Comparison of ENCODE assay signal across 15 cellular contexts in the genomic region with DNA sequence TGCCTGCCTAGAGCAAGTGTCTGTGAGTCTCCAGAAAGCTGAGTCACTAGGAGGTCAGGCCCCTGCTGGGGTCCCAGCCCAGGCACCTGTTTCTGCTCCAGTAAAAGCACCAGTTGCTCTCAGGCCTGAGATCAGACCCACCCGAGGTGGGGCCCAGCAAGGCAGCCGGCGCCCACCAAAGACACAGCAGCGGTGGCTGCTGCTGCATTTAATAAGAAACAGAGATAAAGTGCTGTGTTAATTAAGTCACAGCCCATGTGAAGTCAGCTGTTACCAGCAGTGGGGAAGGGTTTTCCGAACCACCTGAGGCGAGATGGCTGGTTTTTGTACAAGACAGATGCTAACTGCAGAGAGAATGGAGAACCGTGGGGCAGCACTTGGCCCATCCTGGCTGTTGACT. TPM values are rescaled to one million over a fixed set of nuclear protein-coding genes. Genes with fewer than 3 reads are reported as not detected.
A peak's percentile ranks its signal among the peaks of the same experiment; 100 is the strongest.
DNase-seq lines count a peak whose midpoint lies in the region; ATAC-seq and TF ChIP-seq lines count a peak whose summit lies in the region.
"Had no signal": no experiment of that assay in that cellular context is flagged by ENCODE, and none has a peak within 500 bp of the region (broad histone marks: within the 10 kb centered on the region; RNA-seq: fewer than 3 reads in every experiment).

No MANE protein-coding gene starts in this region.

- no peak for TF ChIP-seq CTCF in suprapubic skin (IDR thresholded peaks at IDR 0.05)

- WGBS in neuronal stem cell (ENCODE audit: extremely low coverage in 2 of 2, insufficient read length in 2 of 2, insufficient replicate concordance in 1 of 2), 2 donors: no CpG with 5 or more reads among the region's 7 CpGs
- 84% methylated on average over 7 of the region's 7 CpGs for WGBS in suprapubic skin

- H3K27ac ChIP-seq in neuronal stem cell (replicated peaks; ENCODE audit: low read length) (no peak overlapping the region), suprapubic skin (no peak overlapping the region)
- H3K27ac ChIP-seq: C4-2B, HL-60 had no signal

- H3K36me3 Mint-ChIP-seq in stimulated activated naive B cell treated with anti-CD40 and anti-IgM and Interleukin-4, amounts not matched to agents 10 μg/mL and 1 μg/mL and 100 μg/mL, for 72 hours: peaks cover 59 to 68% of the 10 kb centered on the region in 2 donors

- H3K4me2 ChIP-seq in neuronal stem cell (ENCODE audit: insufficient read depth, low read length, poor library complexity, severe bottlenecking): no peak overlapping the region

- H3K36me3 ChIP-seq in neuronal stem cell (replicated peaks in 1 of 2; ENCODE audit: control insufficient read depth in 2 of 2, insufficient read depth in 2 of 2, low read length in 2 of 2) (no peaks in the 10 kb centered on the region), suprapubic skin (no peaks in the 10 kb centered on the region)

- H3K9me3 Mint-ChIP-seq in stimulated activated naive B cell treated with anti-CD40 and anti-IgM and Interleukin-4, amounts not matched to agents 10 μg/mL and 1 μg/mL and 100 μg/mL, for 72 hours: no peaks in the 10 kb centered on the region
- H3K9me3 Mint-ChIP-seq: CD4-positive, alpha-beta T cell; H9 had no signal

- no peak overlapping the region for H2BK15ac ChIP-seq in neuronal stem cell (ENCODE audit: low read length)

- peak overlapping the region; percentile 60 for H3K27ac Mint-ChIP-seq in stimulated activated naive B cell treated with anti-CD40 and anti-IgM and Interleukin-4, amounts not matched to agents 10 μg/mL and 1 μg/mL and 100 μg/mL, for 72 hours
- H3K27ac Mint-ChIP-seq: CD4-positive, alpha-beta T cell had no signal

- no peak overlapping the region for H2AK5ac ChIP-seq in neuronal stem cell (ENCODE audit: low read depth, low read length)

- H2BK120ac ChIP-seq in neuronal stem cell (ENCODE audit: low read depth, low read length): no peak overlapping the region

- H3K9me3 ChIP-seq in neuronal stem cell (replicated peaks in 1 of 2; ENCODE audit: control insufficient read depth in 2 of 2, insufficient read depth in 1 of 2, low read depth in 1 of 2, low read length in 2 of 2) (no peaks in the 10 kb centered on the region), suprapubic skin (no peaks in the 10 kb centered on the region)
- H3K9me3 ChIP-seq: Caco-2 had no signal

- H3K23ac ChIP-seq in neuronal stem cell (ENCODE audit: low read depth, low read length, poor library complexity): no peak overlapping the region

- H3K4me1 ChIP-seq in neuronal stem cell (ENCODE audit: control insufficient read depth in 2 of 2, insufficient read depth in 1 of 2, low read depth in 1 of 2, low read length in 2 of 2) (peaks cover 2 to 4% of the 10 kb centered on the region in 2 donors), suprapubic skin (no peaks in the 10 kb centered on the region)

- ATAC-seq in stimulated activated naive B cell treated with anti-CD40 and anti-IgM and Interleukin-4, amounts not matched to agents 10 μg/mL and 1 μg/mL and 100 μg/mL, for 72 hours (replicated peaks): no peak
- ATAC-seq in GM21423 (IDR thresholded peaks at IDR 0.05; ENCODE audit: unreplicated experiment): no peak

- peaks cover under 1 to 17% of the 10 kb centered on the region in 2 donors for H3K4me1 Mint-ChIP-seq in stimulated activated naive B cell treated with anti-CD40 and anti-IgM and Interleukin-4, amounts not matched to agents 10 μg/mL and 1 μg/mL and 100 μg/mL, for 72 hours
- H3K4me1 Mint-ChIP-seq: H9 had no signal

- H3K27me3 Mint-ChIP-seq in stimulated activated naive B cell treated with anti-CD40 and anti-IgM and Interleukin-4, amounts not matched to agents 10 μg/mL and 1 μg/mL and 100 μg/mL, for 72 hours: no peaks in the 10 kb centered on the region
- H3K27me3 Mint-ChIP-seq: CD4-positive, alpha-beta T cell had no signal

- peaks cover 0 to 6% (median 0%) of the 10 kb centered on the region in 3 experiments for H3K27me3 ChIP-seq in neuronal stem cell (ENCODE audit: control insufficient read depth in 3 of 3, insufficient read depth in 3 of 3, low read depth in 1 of 3, low read length in 3 of 3)
- peaks cover 4% of the 10 kb centered on the region for H3K27me3 ChIP-seq in suprapubic skin

- no peak for TF ChIP-seq POLR2A in suprapubic skin (IDR thresholded peaks at IDR 0.05)

- peak overlapping the region; percentile 41 for H3K18ac ChIP-seq in neuronal stem cell (ENCODE audit: low read length)

- no peak overlapping the region for H2BK12ac ChIP-seq in neuronal stem cell (ENCODE audit: low read length)

- DNase-seq in SK-N-DZ (ENCODE audit: low spot score) (peak; percentile 92), left kidney (ENCODE audit: low read depth, low spot score) (peak; percentile 24), neuronal stem cell (ENCODE audit: low spot score) (no peak), suprapubic skin (ENCODE audit: low spot score in 2 of 2) (no peak)
- DNase-seq in stimulated activated naive B cell treated with anti-CD40 and anti-IgM and Interleukin-4, amounts not matched to agents 10 μg/mL and 1 μg/mL and 100 μg/mL, for 72 hours: no peak
- no peak for DNase-seq in activated T-cell treated with anti-CD3 and anti-CD28 coated beads, Interleukin-2, amount 50 U/mL, for 1 hour
- DNase-seq: ACHN; Caco-2; CD4-positive, alpha-beta T cell; H9 had no signal

- H4K91ac ChIP-seq in neuronal stem cell (ENCODE audit: low read depth, low read length, poor library complexity): no peak overlapping the region

- no peak overlapping the region for H3K14ac ChIP-seq in neuronal stem cell (ENCODE audit: low read length)

- H3K79me1 ChIP-seq in neuronal stem cell (ENCODE audit: low read depth, low read length): no peaks in the 10 kb centered on the region

- H3K4me3 Mint-ChIP-seq in stimulated activated naive B cell treated with anti-CD40 and anti-IgM and Interleukin-4, amounts not matched to agents 10 μg/mL and 1 μg/mL and 100 μg/mL, for 72 hours: peak overlapping the region in 1 of 2 donors; percentile 48
- H3K4me3 Mint-ChIP-seq: CD4-positive, alpha-beta T cell; H9 had no signal

- TF ChIP-seq EP300 in suprapubic skin (IDR thresholded peaks at IDR 0.05): no peak

- H3K4me3 ChIP-seq in neuronal stem cell (ENCODE audit: low read length in 2 of 2) (no peak overlapping the region), suprapubic skin (no peak overlapping the region)

- H3K4ac ChIP-seq in neuronal stem cell (ENCODE audit: low read length): no peak overlapping the region

- no peak overlapping the region for H4K8ac ChIP-seq in neuronal stem cell (ENCODE audit: low read depth, low read length)

- no peak overlapping the region for H2AFZ ChIP-seq in neuronal stem cell (ENCODE audit: low read length)

- no peak overlapping the region for H3K9ac ChIP-seq in neuronal stem cell (ENCODE audit: low read depth, low read length, poor library complexity)

- H2BK5ac ChIP-seq in neuronal stem cell (ENCODE audit: low read length): no peak overlapping the region

RNA-seq across cellular contexts. Expression of a gene that starts 12.1 kb away (rescaled TPM):
- 0.13 TPM in 1 of 2 replicates, not detected in the other for polyA plus RNA-seq in SK-N-DZ (2014; cell fraction: cytosol; rRNA removed)
- polyA plus RNA-seq in SK-N-DZ (2014; cell fraction: nucleus; rRNA removed): not detected in 2 replicates
- not detected for polyA plus RNA-seq in neuronal stem cell (2013, experiment 1 of 2)
- not detected for polyA plus RNA-seq in neuronal stem cell (2013, experiment 2 of 2)
- not detected for total RNA-seq in suprapubic skin
- total RNA-seq: Caco-2; CD4-positive, alpha-beta T cell; H1; H9 had no signal
- polyA plus RNA-seq: BJ, H1 had no signal

Comparison
In these comparisons a context has a peak if more than half of its experiments do, and no peak if none do; other contexts are left out.
1. DNase-seq: peak in SK-N-DZ (single experiment) and left kidney (single experiment); none in neuronal stem cell (single experiment), stimulated activated naive B cell treated with anti-CD40 and anti-IgM and Interleukin-4, amounts not matched to agents 10 μg/mL and 1 μg/mL and 100 μg/mL, for 72 hours (single experiment), activated T-cell treated with anti-CD3 and anti-CD28 coated beads, Interleukin-2, amount 50 U/mL, for 1 hour (single experiment) and suprapubic skin (0 of 2).